9 cellular contexts compared by ENCODE assay signal in genomic region chr2:85600951-85601770, GRCh38. TPM values are rescaled to one million over a fixed set of nuclear protein-coding genes. Genes with fewer than 3 reads are reported as not detected.
DNase-seq lines count a peak whose midpoint lies in the region; ATAC-seq and TF ChIP-seq lines count a peak whose summit lies in the region.
"Had no signal": no experiment of that assay in that cellular context is flagged by ENCODE, and none has a peak within 500 bp of the region (broad histone marks: within the 10 kb centered on the region; RNA-seq: fewer than 3 reads in every experiment).

No MANE protein-coding gene starts in this region.

- H3K4me3 ChIP-seq in AG04449 (ENCODE audit: low read depth, low read length) (peak overlapping the region; percentile 99), LNCaP clone FGC (ENCODE audit: low read depth, low read length) (peak overlapping the region; percentile 81), duodenal mucosa (ENCODE audit: low read depth in 1 of 2, low read length in 2 of 2) (peak overlapping the region; percentile 88 to 92)

- H3K4me3 Mint-ChIP-seq in naive thymus-derived CD8-positive, alpha-beta T cell, result peak overlapping the region; percentile 80 to 95 (median 87)

- H3K4me1 Mint-ChIP-seq in naive thymus-derived CD8-positive, alpha-beta T cell, result peaks cover 20 to 53% (median 41%) of the 10 kb centered on the region in 4 donors

- no peak for ATAC-seq in naive thymus-derived CD8-positive, alpha-beta T cell
- ATAC-seq in GM21737 (IDR thresholded peaks at IDR 0.05; ENCODE audit: unreplicated experiment), result no peak

- peaks cover 0 to 17% (median 0%) of the 10 kb centered on the region in 3 donors for H3K36me3 Mint-ChIP-seq in naive thymus-derived CD8-positive, alpha-beta T cell

- no peaks in the 10 kb centered on the region for H3K27me3 Mint-ChIP-seq in naive thymus-derived CD8-positive, alpha-beta T cell

- H3K27ac Mint-ChIP-seq in naive thymus-derived CD8-positive, alpha-beta T cell, result peak overlapping the region; percentile 60 to 94 (median 88)

- DNase-seq in AG04449 (ENCODE audit: low read depth, low spot score) (no peak), LNCaP clone FGC (ENCODE audit: low read depth) (no peak), SHP77 (lab: John Stamatoyannopoulos, UW) (no peak), nucleus accumbens (lab: John Stamatoyannopoulos, UW) (no peak), mucosa of gallbladder (ENCODE audit: low spot score) (no peak)
- no peak for DNase-seq in naive thymus-derived CD8-positive, alpha-beta T cell
- DNase-seq: foreskin keratinocyte had no signal

- H3K9ac ChIP-seq in duodenal mucosa (ENCODE audit: low read depth in 1 of 2, low read length in 2 of 2), result peak overlapping the region in 1 of 2 donors; percentile 78

- H3K27ac ChIP-seq in duodenal mucosa (ENCODE audit: low read depth, low read length), result no peak overlapping the region
- H3K27ac ChIP-seq: foreskin keratinocyte had no signal

- H3K9me3 ChIP-seq in duodenal mucosa (ENCODE audit: control insufficient read depth in 1 of 2, low read length in 2 of 2), result no peaks in the 10 kb centered on the region

- peaks cover 38 to 40% of the 10 kb centered on the region in 2 donors for H3K4me1 ChIP-seq in duodenal mucosa (ENCODE audit: control insufficient read depth in 1 of 2, insufficient read depth in 2 of 2, low read length in 2 of 2)

- H3K27me3 ChIP-seq in duodenal mucosa (ENCODE audit: control insufficient read depth in 1 of 2, insufficient read depth in 2 of 2, low read length in 2 of 2), result no peaks in the 10 kb centered on the region
- H3K27me3 ChIP-seq: foreskin keratinocyte had no signal

- no peaks in the 10 kb centered on the region for H3K9me3 Mint-ChIP-seq in naive thymus-derived CD8-positive, alpha-beta T cell

- peaks cover 9 to 35% of the 10 kb centered on the region in 2 donors for H3K36me3 ChIP-seq in duodenal mucosa (ENCODE audit: control insufficient read depth in 1 of 2, insufficient read depth in 2 of 2, low read length in 2 of 2)

- POLR2A ChIA-PET in AG04449 (lab: Yijun Ruan, JAX), result interaction anchor here (0.5 to 3.8 kb wide), 4 partner anchors 11 to 62 kb away, joined by 3 to 15 read pairs (median 4); partner anchors contain the start of genes C2orf68 and MAT2A
- POLR2A ChIA-PET in naive thymus-derived CD8-positive, alpha-beta T cell (lab: Charles Lee), result interaction anchor here (0.8 to 8.1 kb wide), 9 partner anchors 9 to 274 kb away, joined by 3 to 67 read pairs (median 8); partner anchors contain the start of genes C2orf68, GGCX, MAT2A and TGOLN2

- CTCF ChIA-PET in AG04449 (lab: Yijun Ruan, JAX), result interaction anchor here (1.0 to 1.3 kb wide), 2 partner anchors 50 to 180 kb away, joined by 4 read pairs; no protein-coding TSS in a partner anchor

- no peak for TF ChIP-seq CTCF in AG04449 (IDR thresholded peaks at IDR 0.05; ENCODE audit: insufficient read depth, low read length, missing control alignments)
- no peak for TF ChIP-seq CTCF in LNCaP clone FGC (IDR thresholded peaks at IDR 0.05; ENCODE audit: control insufficient read depth, extremely low read depth, insufficient read depth)

RNA-seq across cellular contexts. Expression of gene TMEM150A, which starts 1.3 kb away (rescaled TPM):
- total RNA-seq in naive thymus-derived CD8-positive, alpha-beta T cell, result 10 to 100 TPM; 14.1 to 15.9 TPM
- 10 to 100 TPM; 11.6 to 15.1 (median 13.8) TPM for polyA plus RNA-seq in naive thymus-derived CD8-positive, alpha-beta T cell
- 31.9 TPM for total RNA-seq in mucosa of gallbladder

RNA-seq across cellular contexts. Expression of gene RNF181, which starts 5.6 kb away (rescaled TPM):
- total RNA-seq in naive thymus-derived CD8-positive, alpha-beta T cell, result 10 to 100 TPM; 66.0 to 73.8 TPM
- 100 to 1,000 TPM; 165 to 206 (median 173) TPM for polyA plus RNA-seq in naive thymus-derived CD8-positive, alpha-beta T cell
- total RNA-seq in mucosa of gallbladder, result 94.1 TPM

RNA-seq across cellular contexts. Expression of gene C2orf68, which starts 10.7 kb away (rescaled TPM):
- total RNA-seq in naive thymus-derived CD8-positive, alpha-beta T cell, result 10 to 100 TPM; 86.4 to 95.2 TPM
- polyA plus RNA-seq in naive thymus-derived CD8-positive, alpha-beta T cell, result 10 to 100 TPM; 15.7 to 21.1 (median 20.4) TPM
- 47.8 TPM for total RNA-seq in mucosa of gallbladder

RNA-seq across cellular contexts. Expression of gene USP39, which starts 14.8 kb away (rescaled TPM):
- total RNA-seq in naive thymus-derived CD8-positive, alpha-beta T cell, result 10 to 100 TPM; 53.0 to 59.5 TPM
- polyA plus RNA-seq in naive thymus-derived CD8-positive, alpha-beta T cell, result 10 to 100 TPM; 56.4 to 69.3 (median 57.9) TPM
- total RNA-seq in mucosa of gallbladder, result 44.1 TPM

RNA-seq across cellular contexts. Expression of gene VAMP5, which starts 16.9 kb away (rescaled TPM):
- 10 to 100 TPM; 24.6 to 24.7 TPM for total RNA-seq in naive thymus-derived CD8-positive, alpha-beta T cell
- polyA plus RNA-seq in naive thymus-derived CD8-positive, alpha-beta T cell, result 100 to 1,000 TPM; 135 to 143 (median 139) TPM
- 48.8 TPM for total RNA-seq in mucosa of gallbladder
